ENCODE assay signal across 1 cellular context in genomic region chr1:6024376-6024775, GRCh38.
TF ChIP-seq lines count a peak whose summit lies in the region.

No MANE protein-coding gene starts in this region.

TF ChIP-seq in GM23338, 12 proteins besides CTCF, POLR2A, EP300 and RAD21 (continued from another document):
- TF ChIP-seq ZNF114 (CRISPR knock-in tag; IDR thresholded peaks at IDR 0.05) (no peak), POLR2AphosphoS5 (IDR thresholded peaks at IDR 0.05; ENCODE audit: low read depth) (no peak), ZNF462 (CRISPR knock-in tag; IDR thresholded peaks at IDR 0.05) (no peak)
